27 cellular contexts compared by ENCODE assay signal in the genomic region with DNA sequence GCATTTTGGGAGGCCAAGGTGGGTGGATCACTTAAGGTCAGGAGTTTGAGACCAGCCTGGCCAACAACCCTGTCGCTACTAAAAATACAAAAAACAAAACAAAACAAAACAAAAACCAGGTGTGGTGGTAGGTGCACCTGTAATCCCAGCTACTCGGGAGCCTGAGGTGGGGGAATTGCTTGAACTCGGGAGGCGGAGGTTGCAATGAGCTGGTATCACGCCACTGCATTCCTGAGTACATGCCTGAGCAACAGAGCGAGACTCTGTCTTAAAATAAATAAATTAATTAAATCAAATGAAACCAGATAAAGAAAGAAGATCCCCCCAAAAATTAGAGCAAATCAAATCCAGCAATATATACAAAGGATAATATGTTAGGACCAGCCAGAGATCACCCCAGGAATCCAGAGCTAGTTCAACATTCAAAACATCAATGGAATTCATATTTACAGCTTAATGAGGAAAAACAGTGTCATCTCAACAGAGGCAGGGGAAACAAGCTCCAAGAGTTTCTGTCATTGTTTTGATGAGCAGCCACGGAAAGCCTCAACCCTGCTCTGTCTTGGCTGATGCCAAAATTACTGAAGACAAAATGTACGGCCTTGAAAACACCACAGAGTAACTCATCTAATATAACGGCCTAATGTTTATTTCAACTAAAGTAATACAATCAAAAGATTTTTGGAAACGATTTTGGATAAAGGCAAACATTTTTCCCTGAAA. TPM values are rescaled to one million over a fixed set of nuclear protein-coding genes. Genes with fewer than 3 reads are reported as not detected.
A peak's percentile ranks its signal among the peaks of the same experiment; 100 is the strongest.
DNase-seq lines count a peak whose midpoint lies in the region; ATAC-seq, FAIRE-seq and TF ChIP-seq lines count a peak whose summit lies in the region.
"Had no signal": no experiment of that assay in that cellular context is flagged by ENCODE, and none has a peak within 500 bp of the region (broad histone marks: within the 10 kb centered on the region; RNA-seq: fewer than 3 reads in every experiment).

No MANE protein-coding gene starts in this region.

- peaks cover under 1% of the 10 kb centered on the region for H3K9me1 ChIP-seq in keratinocyte (ENCODE audit: control insufficient read depth, extremely low read depth, insufficient read depth, low read length)

- POLR2A ChIA-PET in OCI-LY7 (lab: Charles Lee): interaction anchor here (0.6 kb wide), 1 partner anchor 84 kb away, joined by 3 read pairs; no protein-coding TSS in a partner anchor

- TF ChIP-seq CTCF in OCI-LY7 (conservative IDR thresholded peaks at IDR 0.05; ENCODE audit: low read length) (no peak), keratinocyte (optimal IDR thresholded peaks at IDR 0.05 in 1 of 3, IDR thresholded peaks at IDR 0.05 in 1 of 3, conservative IDR thresholded peaks at IDR 0.05 in 1 of 3; ENCODE audit: extremely low read depth in 1 of 3, insufficient read depth in 2 of 3, low read length in 3 of 3) (no peak), prostate gland (IDR thresholded peaks at IDR 0.05) (no peak)

- H2AFZ ChIP-seq in OCI-LY7 (ENCODE audit: low read length) (no peak overlapping the region), keratinocyte (ENCODE audit: control insufficient read depth, low read length) (no peak overlapping the region)
- H2AFZ ChIP-seq: GM23338 had no signal

- CTCF ChIA-PET in OCI-LY7 (lab: Charles Lee; ENCODE audit: unreplicated experiment): no interaction called here

- H3K9me3 Mint-ChIP-seq in stimulated activated naive CD8-positive, alpha-beta T cell treated with anti-CD3 and anti-CD28 coated beads, Interleukin-15, amount 100 ng/mL, for 72 hours: no peaks in the 10 kb centered on the region
- H3K9me3 Mint-ChIP-seq: activated CD8-positive, alpha-beta T cell treated with anti-CD3 and anti-CD28 coated beads for 36 hours; GM23338; stimulated activated naive CD8-positive, alpha-beta T cell treated with anti-CD3 and anti-CD28 coated beads, Interleukin-15, Interleukin-2, amounts not matched to agents 100 ng/mL and 50 ng/mL, for 24 hours had no signal

- FAIRE-seq in keratinocyte (lab: Jason Lieb, UNC): no peak
- FAIRE-seq: HepG2 had no signal

- no peaks in the 10 kb centered on the region for H3K9me2 ChIP-seq in OCI-LY7 (ENCODE audit: insufficient read depth, low read length)

- H3K27me3 ChIP-seq in keratinocyte (ENCODE audit: control insufficient read depth, extremely low read depth, insufficient read depth, low read length) (no peaks in the 10 kb centered on the region), prostate gland (replicated peaks; ENCODE audit: insufficient read depth) (no peaks in the 10 kb centered on the region)

- no peak overlapping the region for H3K9ac ChIP-seq in keratinocyte (ENCODE audit: control insufficient read depth, extremely low read depth, insufficient read depth, low read length)

- no peak for ATAC-seq in Right ventricle myocardium superior (ENCODE audit: poor library complexity)
- no peak for ATAC-seq in stimulated activated naive CD8-positive, alpha-beta T cell treated with anti-CD3 and anti-CD28 coated beads, Interleukin-15, amount 100 ng/mL, for 72 hours
- ATAC-seq: activated CD8-positive, alpha-beta T cell treated with anti-CD3 and anti-CD28 coated beads for 36 hours; GM23338; HepG2 had no signal

- no peak for TF ChIP-seq POLR2A in prostate gland (IDR thresholded peaks at IDR 0.05)

- H3K4me3 Mint-ChIP-seq in stimulated activated naive CD8-positive, alpha-beta T cell treated with anti-CD3 and anti-CD28 coated beads, Interleukin-15, amount 100 ng/mL, for 72 hours: no peak overlapping the region
- H3K4me3 Mint-ChIP-seq: activated CD8-positive, alpha-beta T cell treated with anti-CD3 and anti-CD28 coated beads for 36 hours; B cell; GM23338; stimulated activated naive CD8-positive, alpha-beta T cell treated with anti-CD3 and anti-CD28 coated beads, Interleukin-15, Interleukin-2, amounts not matched to agents 100 ng/mL and 50 ng/mL, for 24 hours had no signal

- DNase-seq in OCI-LY7 (ENCODE audit: low spot score) (no peak), keratinocyte (ENCODE audit: low read depth, low spot score) (no peak), prostate gland (ENCODE audit: low spot score) (no peak), Right ventricle myocardium superior (no peak), DMS 273 (lab: John Stamatoyannopoulos, UW; ENCODE audit: unreplicated experiment) (no peak)
- no peak for DNase-seq in stimulated activated CD4-positive, alpha-beta T cell treated with anti-CD3 and anti-CD28 coated beads, Interleukin-2, amount 100 ng/mL, for 24 hours
- no peak for DNase-seq in stimulated activated naive CD8-positive, alpha-beta T cell treated with anti-CD3 and anti-CD28 coated beads, Interleukin-15, amount 100 ng/mL, for 72 hours
- DNase-seq: activated CD4-positive, CD25-positive, alpha-beta regulatory T cell treated with anti-CD3 and anti-CD28 coated beads, Interleukin-2, amount 50 U/mL, for 72 hours; activated CD8-positive, alpha-beta T cell treated with anti-CD3 and anti-CD28 coated beads for 36 hours; activated gamma-delta T cell; activated T-cell treated with anti-CD3 and anti-CD28 coated beads for 4 hours; Caco-2; cortex of kidney; foreskin melanocyte; hippocampal formation; mammary epithelial cell; NCI-H1105 treated with DMSO at 0.1 percent for 48 hours; NCI-H2029 treated with DMSO at 0.1 percent for 48 hours; NCI-H345; NCI-H774; nucleus accumbens; OCI-M1; stimulated activated CD4-positive, alpha-beta T cell treated with anti-CD3 and anti-CD28 coated beads, Interleukin-4, amount 100 ng/mL, for 4 hours had no signal

- intact Hi-C loops in OCI-LY7 (cut with micrococcal nuclease; ENCODE audit: unreplicated experiment) (no loop called here), prostate gland (cut with DNase I) (no loop called here), Right ventricle myocardium superior (cut with DNase I) (loop anchor here (5.0 kb wide), 1 partner anchor 225 kb away; no protein-coding TSS in a partner anchor)

- peaks cover 9% of the 10 kb centered on the region; the same call in 1 of the 2 replicates for H3K79me2 ChIP-seq in OCI-LY7 (ENCODE audit: insufficient read depth, low read depth, low read length)
- H3K79me2 ChIP-seq in keratinocyte (ENCODE audit: control insufficient read depth, insufficient read depth, low read length): peaks cover 7% of the 10 kb centered on the region

- no peaks in the 10 kb centered on the region for H3K27me3 Mint-ChIP-seq in stimulated activated naive CD8-positive, alpha-beta T cell treated with anti-CD3 and anti-CD28 coated beads, Interleukin-15, amount 100 ng/mL, for 72 hours
- H3K27me3 Mint-ChIP-seq: activated CD8-positive, alpha-beta T cell treated with anti-CD3 and anti-CD28 coated beads for 36 hours; B cell; stimulated activated naive CD8-positive, alpha-beta T cell treated with anti-CD3 and anti-CD28 coated beads, Interleukin-15, Interleukin-2, amounts not matched to agents 100 ng/mL and 50 ng/mL, for 24 hours had no signal

- H4K20me1 ChIP-seq in OCI-LY7 (ENCODE audit: insufficient read depth, low read length) (no peaks in the 10 kb centered on the region), keratinocyte (ENCODE audit: control insufficient read depth, extremely low read depth, insufficient read depth, low read length) (no peaks in the 10 kb centered on the region)

- H3K4me2 ChIP-seq in OCI-LY7 (ENCODE audit: low read length) (no peak overlapping the region), keratinocyte (ENCODE audit: control insufficient read depth, extremely low read depth, insufficient read depth, low read depth, low read length) (peak overlapping the region; percentile 25)
- H3K4me2 ChIP-seq: GM23338 had no signal

- peaks cover 7% of the 10 kb centered on the region for H3K4me1 ChIP-seq in OCI-LY7 (ENCODE audit: insufficient read depth, low read length, poor library complexity, severe bottlenecking)
- H3K4me1 ChIP-seq in keratinocyte (ENCODE audit: control insufficient read depth, extremely low read depth, insufficient read depth, low read length): peaks cover 16% of the 10 kb centered on the region
- H3K4me1 ChIP-seq in prostate gland (replicated peaks): no peaks in the 10 kb centered on the region

- no peaks in the 10 kb centered on the region for H3K36me3 ChIP-seq in OCI-LY7 (ENCODE audit: insufficient read depth, low read length)
- H3K36me3 ChIP-seq in keratinocyte (ENCODE audit: control insufficient read depth in 2 of 2, extremely low read depth in 1 of 2, insufficient read depth in 2 of 2, low read length in 2 of 2): no peaks in the 10 kb centered on the region
- no peaks in the 10 kb centered on the region for H3K36me3 ChIP-seq in prostate gland

- H3K4me3 ChIP-seq in OCI-LY7 (ENCODE audit: low read depth, low read length, poor library complexity, severe bottlenecking) (no peak overlapping the region), keratinocyte (ENCODE audit: control insufficient read depth in 2 of 3, extremely low read depth in 1 of 3, insufficient read depth in 2 of 3, low read depth in 1 of 3, low read length in 3 of 3) (no peak overlapping the region), prostate gland (no peak overlapping the region)
- H3K4me3 ChIP-seq: GM23338 had no signal

- peaks cover 38% of the 10 kb centered on the region for H3K4me1 Mint-ChIP-seq in stimulated activated naive CD8-positive, alpha-beta T cell treated with anti-CD3 and anti-CD28 coated beads, Interleukin-15, amount 100 ng/mL, for 72 hours

- no peaks in the 10 kb centered on the region for H3K9me3 ChIP-seq in OCI-LY7 (ENCODE audit: low read length)
- no peaks in the 10 kb centered on the region for H3K9me3 ChIP-seq in keratinocyte (ENCODE audit: control insufficient read depth, low read depth, low read length)
- no peaks in the 10 kb centered on the region for H3K9me3 ChIP-seq in prostate gland
- H3K9me3 ChIP-seq: Caco-2 had no signal

- dilution Hi-C loops in keratinocyte (cut with MboI; ENCODE audit: extremely low pct_ligation_motif_present, low sequenced_read_pairs): no loop called here

- H3K27ac Mint-ChIP-seq in stimulated activated naive CD8-positive, alpha-beta T cell treated with anti-CD3 and anti-CD28 coated beads, Interleukin-15, amount 100 ng/mL, for 72 hours: peak overlapping the region in 1 of 2 donors; percentile 48
- H3K27ac Mint-ChIP-seq: activated CD8-positive, alpha-beta T cell treated with anti-CD3 and anti-CD28 coated beads for 36 hours; B cell; GM23338; stimulated activated naive CD8-positive, alpha-beta T cell treated with anti-CD3 and anti-CD28 coated beads, Interleukin-15, Interleukin-2, amounts not matched to agents 100 ng/mL and 50 ng/mL, for 24 hours had no signal

- BruUV-seq in OCI-LY7 (replicated peaks; lab: Mats Ljungman, UMichigan): TSS peak; percentile 26

- 63% methylated on average over 10 of the region's 10 CpGs for WGBS in prostate gland

- H3K27ac ChIP-seq in OCI-LY7 (ENCODE audit: low read depth, low read length, poor library complexity, severe bottlenecking) (no peak overlapping the region), keratinocyte (ENCODE audit: control insufficient read depth, insufficient read depth, low read length) (no peak overlapping the region), prostate gland (peak overlapping the region; percentile 11 to 14)

RNA-seq across cellular contexts. Expression of a gene that starts 3.7 kb away (rescaled TPM):
- 40.2 and 53.5 TPM in 2 replicates for total RNA-seq in OCI-LY7 (2014; rRNA removed; shearing (Covaris generic))
- total RNA-seq in OCI-LY7 (2022): 27.3 and 32.8 TPM in 2 replicates
- 17.7 to 23.7 TPM (median 18.6 TPM) in 3 replicates for polyA plus RNA-seq in keratinocyte
- 5.2 TPM for polyA plus RNA-seq in keratinocyte (2011; ENCODE audit: low read depth)
- polyA plus RNA-seq in keratinocyte (2011; cell fraction: cytosol; rRNA removed): 14.9 and 32.2 TPM in 2 replicates
- polyA plus RNA-seq in keratinocyte (2011; cell fraction: nucleus; rRNA removed): 10.1 and 15.3 TPM in 2 replicates
- polyA plus RNA-seq in keratinocyte (2012; ENCODE audit: low replicate concordance): 24.9 and 27.2 TPM in 2 replicates
- 9.8 to 53.1 TPM (median 10.8 TPM) in 3 replicates for polyA minus RNA-seq in keratinocyte
- 28.0 TPM for polyA minus RNA-seq in keratinocyte (2011; cell fraction: cytosol; rRNA and poly(A)+ RNA removed)
- polyA minus RNA-seq in keratinocyte (2011; cell fraction: nucleus; rRNA and poly(A)+ RNA removed): 3.6 and 4.6 TPM in 2 replicates
- total RNA-seq in prostate gland: 100 to 1,000 TPM in 1 of 2 donors, 10 to 100 TPM in 1; 67.0 to 145 TPM
- total RNA-seq in Right ventricle myocardium superior: 16.2 TPM

Comparison
In these comparisons a context has a peak if more than half of its experiments do, and no peak if none do; other contexts are left out.
1. H3K27ac ChIP-seq: peak in prostate gland (2 of 2); none in OCI-LY7 (single experiment) and keratinocyte (single experiment).